ENCODE assay signal across 17 cellular contexts in the genomic region with DNA sequence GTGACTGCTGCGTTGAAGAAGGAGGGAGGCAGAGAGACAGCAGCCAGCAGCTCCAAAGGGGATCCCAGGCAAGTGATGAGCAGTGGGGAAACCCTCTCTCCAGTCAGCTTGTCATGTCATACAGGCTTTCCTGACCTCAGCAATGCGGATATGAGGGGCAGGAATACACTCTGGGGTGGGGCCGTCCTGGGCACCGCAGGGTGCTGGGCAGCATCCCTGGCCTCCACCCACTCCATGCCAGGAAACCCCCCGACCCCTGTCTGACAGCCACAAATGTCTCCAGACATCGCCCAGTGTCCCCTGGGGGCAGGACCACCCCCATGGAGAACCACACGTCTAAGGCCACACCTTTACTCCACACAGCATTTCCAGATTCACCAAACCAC. TPM values are rescaled to one million over a fixed set of nuclear protein-coding genes. Genes with fewer than 3 reads are reported as not detected.
DNase-seq lines count a peak whose midpoint lies in the region; ATAC-seq and TF ChIP-seq lines count a peak whose summit lies in the region.
"Had no signal": no experiment of that assay in that cellular context is flagged by ENCODE, and none has a peak within 500 bp of the region (broad histone marks: within the 10 kb centered on the region; RNA-seq: fewer than 3 reads in every experiment).

No MANE protein-coding gene starts in this region.

- DNase-seq in HCT116 (ENCODE audit: low read depth, low spot score) (no peak), coronary artery (ENCODE audit: low spot score) (peak; percentile 68)
- DNase-seq in activated CD4-positive, alpha-beta T cell treated with anti-CD3 and anti-CD28 coated beads, Interleukin-2, amount 10 ng/mL, durations not matched to agents 24 days and 14 days = no peak
- DNase-seq: activated CD4-positive, alpha-beta memory T cell treated with anti-CD3 and anti-CD28 coated beads for 36 hours; activated naive CD8-positive, alpha-beta T cell treated with anti-CD3 and anti-CD28 coated beads, Interleukin-2, amount 10 ng/mL, durations not matched to agents 7 days and 5 days; effector CD4-positive, alpha-beta T cell; hypothalamus; NCI-H1417; NCI-H2171 treated with DMSO at 0.1 percent for 48 hours; NCI-H82; stimulated activated naive B cell treated with anti-CD40 and anti-IgM and Interleukin-4, amounts not matched to agents 10 μg/mL and 1 μg/mL and 100 μg/mL, for 72 hours had no signal

- H2AFZ ChIP-seq in HCT116 (ENCODE audit: low read depth, low read length, poor library complexity, severe bottlenecking) = no peak overlapping the region

- no peaks in the 10 kb centered on the region for H3K36me3 Mint-ChIP-seq in activated CD4-positive, alpha-beta T cell treated with anti-CD3 and anti-CD28 coated beads, Interleukin-2, amount 10 ng/mL, durations not matched to agents 24 days and 14 days (ENCODE audit: low read depth)
- H3K36me3 Mint-ChIP-seq: activated CD4-positive, alpha-beta memory T cell treated with anti-CD3 and anti-CD28 coated beads for 36 hours; activated naive CD8-positive, alpha-beta T cell treated with anti-CD3 and anti-CD28 coated beads, Interleukin-2, amount 10 ng/mL, durations not matched to agents 7 days and 5 days had no signal

- no peaks in the 10 kb centered on the region for H4K20me1 ChIP-seq in HCT116 (ENCODE audit: insufficient read depth)

- no peaks in the 10 kb centered on the region for H3K27me3 Mint-ChIP-seq in activated CD4-positive, alpha-beta T cell treated with anti-CD3 and anti-CD28 coated beads, Interleukin-2, amount 10 ng/mL, durations not matched to agents 24 days and 14 days

- intact Hi-C loops in HCT116 (cut with micrococcal nuclease) = no loop called here
- intact Hi-C loops in activated CD4-positive, alpha-beta T cell treated with anti-CD3 and anti-CD28 coated beads, Interleukin-2, amount 10 ng/mL, durations not matched to agents 24 days and 14 days (cut with micrococcal nuclease) = no loop called here

- H3K9ac ChIP-seq in HCT116 (ENCODE audit: low read length) (no peak overlapping the region), muscle layer of colon (ENCODE audit: low read length) (peak overlapping the region; percentile 55), subcutaneous abdominal adipose tissue (ENCODE audit: low read length in 5 of 5) (peak overlapping the region in 1 of 5 donors; percentile 15)

- TF ChIP-seq CTCF in HCT116 (IDR thresholded peaks at IDR 0.05 in 2 of 3, conservative IDR thresholded peaks at IDR 0.05 in 1 of 3; ENCODE audit: borderline replicate concordance in 1 of 3, insufficient read depth in 1 of 3, low read depth in 2 of 3, low read length in 2 of 3) = no peak
- TF ChIP-seq CTCF in coronary artery (IDR thresholded peaks at IDR 0.05) = no peak

- peak overlapping the region; percentile 64; the same call in 1 of the 2 replicates for H3K4me2 ChIP-seq in HCT116 (ENCODE audit: low read length)

- POLR2A ChIA-PET in HCT116 (lab: Charles Lee) = no interaction called here

- H3K27ac Mint-ChIP-seq in activated CD4-positive, alpha-beta T cell treated with anti-CD3 and anti-CD28 coated beads, Interleukin-2, amount 10 ng/mL, durations not matched to agents 24 days and 14 days = no peak overlapping the region
- H3K27ac Mint-ChIP-seq: activated CD4-positive, alpha-beta memory T cell treated with anti-CD3 and anti-CD28 coated beads for 36 hours; activated naive CD8-positive, alpha-beta T cell treated with anti-CD3 and anti-CD28 coated beads, Interleukin-2, amount 10 ng/mL, durations not matched to agents 7 days and 5 days; stimulated activated naive B cell treated with anti-CD40 and anti-IgM and Interleukin-4, amounts not matched to agents 10 μg/mL and 1 μg/mL and 100 μg/mL, for 72 hours had no signal

- H3K4me1 ChIP-seq in HCT116 (ENCODE audit: control insufficient read depth in 1 of 2, insufficient read depth in 2 of 2, low read length in 2 of 2) (peaks cover 12 to 53% of the 10 kb centered on the region in 2 experiments), muscle layer of colon (ENCODE audit: insufficient read depth, low read length) (peaks cover 98% of the 10 kb centered on the region), subcutaneous abdominal adipose tissue (ENCODE audit: control insufficient read depth in 5 of 5, insufficient read depth in 5 of 5, low read length in 5 of 5) (peaks cover 17 to 88% (median 78%) of the 10 kb centered on the region in 5 donors)

- RAD21 ChIA-PET in HCT116 (lab: Charles Lee; ENCODE audit: low non-redundant PET in 1 of 2, low total read pairs in 2 of 2, uncharacterized antibody in 2 of 2, unreplicated experiment in 2 of 2) = no interaction called here

- H3K4me3 ChIP-seq in HCT116 (replicated peaks in 1 of 2; ENCODE audit: low read depth in 1 of 2, low read length in 2 of 2) (no peak overlapping the region), coronary artery (no peak overlapping the region), muscle layer of colon (ENCODE audit: low read depth in 1 of 2, low read length in 2 of 2) (peak overlapping the region in 1 of 2 donors; percentile 27), subcutaneous abdominal adipose tissue (ENCODE audit: low read depth in 1 of 5, low read length in 5 of 5) (peak overlapping the region in 3 of 5 donors; percentile 35 to 42 (median 36))
- H3K4me3 ChIP-seq: breast epithelium had no signal

- H3K27ac ChIP-seq in HCT116 (ENCODE audit: low read depth, low read length) (no peak overlapping the region), coronary artery (peak overlapping the region in 1 of 2 donors; percentile 98), muscle layer of colon (ENCODE audit: low read depth, low read length) (peak overlapping the region; percentile 90), subcutaneous abdominal adipose tissue (ENCODE audit: low read depth, low read length) (no peak overlapping the region)

- CTCF ChIA-PET in HCT116 (lab: Charles Lee) = no interaction called here

- H3K27me3 ChIP-seq in HCT116 (ENCODE audit: insufficient read depth, low read length) = no peaks in the 10 kb centered on the region
- no peaks in the 10 kb centered on the region for H3K27me3 ChIP-seq in muscle layer of colon (ENCODE audit: control insufficient read depth in 1 of 2, insufficient read depth in 2 of 2, low read length in 2 of 2)
- H3K27me3 ChIP-seq in subcutaneous abdominal adipose tissue (ENCODE audit: control insufficient read depth in 5 of 5, insufficient read depth in 4 of 5, low read length in 5 of 5) = no peaks in the 10 kb centered on the region
- H3K27me3 ChIP-seq: breast epithelium had no signal

- no peaks in the 10 kb centered on the region for H3K9me2 ChIP-seq in HCT116 (ENCODE audit: insufficient read depth)

- H3K79me2 ChIP-seq in HCT116 (ENCODE audit: insufficient read depth, low read length) = no peaks in the 10 kb centered on the region

- H3K4me3 Mint-ChIP-seq in activated CD4-positive, alpha-beta T cell treated with anti-CD3 and anti-CD28 coated beads, Interleukin-2, amount 10 ng/mL, durations not matched to agents 24 days and 14 days = no peak overlapping the region
- H3K4me3 Mint-ChIP-seq: activated CD4-positive, alpha-beta memory T cell treated with anti-CD3 and anti-CD28 coated beads for 36 hours; activated naive CD8-positive, alpha-beta T cell treated with anti-CD3 and anti-CD28 coated beads, Interleukin-2, amount 10 ng/mL, durations not matched to agents 7 days and 5 days; stimulated activated naive B cell treated with anti-CD40 and anti-IgM and Interleukin-4, amounts not matched to agents 10 μg/mL and 1 μg/mL and 100 μg/mL, for 72 hours had no signal

- TF ChIP-seq RAD21 in HCT116 (IDR thresholded peaks at IDR 0.05; ENCODE audit: low read depth) = no peak

- no TSS peak for BruUV-seq in HCT116 (replicated peaks; lab: Mats Ljungman, UMichigan)

- no peaks in the 10 kb centered on the region for H3K9me3 ChIP-seq in HCT116 (ENCODE audit: control insufficient read depth in 1 of 2, insufficient read depth in 1 of 2, low read depth in 1 of 2, low read length in 2 of 2)
- no peaks in the 10 kb centered on the region for H3K9me3 ChIP-seq in muscle layer of colon (ENCODE audit: low read length)
- H3K9me3 ChIP-seq in subcutaneous abdominal adipose tissue (ENCODE audit: control insufficient read depth in 5 of 5, low read length in 5 of 5) = peaks cover 0 to 3% (median 0%) of the 10 kb centered on the region in 5 donors
- H3K9me3 ChIP-seq: breast epithelium had no signal

- ATAC-seq in HCT116 = no peak
- ATAC-seq in GM21619 (IDR thresholded peaks at IDR 0.05; ENCODE audit: unreplicated experiment) = no peak
- no peak for ATAC-seq in HG02885 (IDR thresholded peaks at IDR 0.05; ENCODE audit: poor library complexity, unreplicated experiment)
- ATAC-seq: Panc1; stimulated activated naive B cell treated with anti-CD40 and anti-IgM and Interleukin-4, amounts not matched to agents 10 μg/mL and 1 μg/mL and 100 μg/mL, for 72 hours had no signal

- TF ChIP-seq POLR2A in HCT116 (IDR thresholded peaks at IDR 0.05; ENCODE audit: borderline replicate concordance, extremely low read depth, insufficient read depth, insufficient read length) = no peak

- H3K36me3 ChIP-seq in HCT116 (ENCODE audit: control insufficient read depth in 1 of 2, insufficient read depth in 2 of 2, low read length in 2 of 2) (no peaks in the 10 kb centered on the region), muscle layer of colon (ENCODE audit: insufficient read depth, low read length) (no peaks in the 10 kb centered on the region), subcutaneous abdominal adipose tissue (ENCODE audit: control insufficient read depth in 5 of 5, insufficient read depth in 5 of 5, low read length in 5 of 5) (peaks cover 0 to 2% (median 0%) of the 10 kb centered on the region in 5 donors)
- H3K36me3 ChIP-seq: breast epithelium had no signal

- peaks cover 53% of the 10 kb centered on the region for H3K4me1 Mint-ChIP-seq in activated CD4-positive, alpha-beta T cell treated with anti-CD3 and anti-CD28 coated beads, Interleukin-2, amount 10 ng/mL, durations not matched to agents 24 days and 14 days

- H3K9me3 Mint-ChIP-seq in activated CD4-positive, alpha-beta T cell treated with anti-CD3 and anti-CD28 coated beads, Interleukin-2, amount 10 ng/mL, durations not matched to agents 24 days and 14 days = peaks cover 5% of the 10 kb centered on the region
- H3K9me3 Mint-ChIP-seq: activated CD4-positive, alpha-beta memory T cell treated with anti-CD3 and anti-CD28 coated beads for 36 hours; activated naive CD8-positive, alpha-beta T cell treated with anti-CD3 and anti-CD28 coated beads, Interleukin-2, amount 10 ng/mL, durations not matched to agents 7 days and 5 days; stimulated activated naive B cell treated with anti-CD40 and anti-IgM and Interleukin-4, amounts not matched to agents 10 μg/mL and 1 μg/mL and 100 μg/mL, for 72 hours had no signal

TF ChIP-seq in HCT116, 20 proteins besides CTCF, POLR2A, EP300 and RAD21 (continues in another document):
- TF ChIP-seq SP1 (IDR thresholded peaks at IDR 0.05; ENCODE audit: low read depth) (no peak), CEBPB (IDR thresholded peaks at IDR 0.05; ENCODE audit: low read depth) (no peak), MAX (IDR thresholded peaks at IDR 0.05) (no peak), ZFX (IDR thresholded peaks at IDR 0.05) (no peak)

RNA-seq across cellular contexts. Expression of gene RFX2, which starts 46.7 kb away (rescaled TPM):
- total RNA-seq in HCT116 (2021; ENCODE audit: unreplicated experiment) = 13.7 TPM
- polyA plus RNA-seq in HCT116 (2012) = 9.8 and 9.9 TPM in 2 replicates
- total RNA-seq in activated CD4-positive, alpha-beta T cell treated with anti-CD3 and anti-CD28 coated beads, Interleukin-2, amount 10 ng/mL, durations not matched to agents 24 days and 14 days = 10.5 and 10.7 TPM in 2 replicates

Comparison
In these comparisons a context has a peak if more than half of its experiments do, and no peak if none do; other contexts are left out.
1. H3K4me3 ChIP-seq: peak in subcutaneous abdominal adipose tissue (3 of 5); none in HCT116 (0 of 2) and coronary artery (single experiment).